Comparison of ENCODE assay signal across 1 cellular context in genomic region chr17:79834575-79835469, GRCh38.
TF ChIP-seq lines count a peak whose summit lies in the region.

No MANE protein-coding gene starts in this region.

TF ChIP-seq in endothelial cell of umbilical vein, 7 proteins besides CTCF, POLR2A, EP300 and RAD21 (continued from another document):
- TF ChIP-seq GATA2 (IDR thresholded peaks at IDR 0.05; ENCODE audit: insufficient read depth, insufficient read length, low read depth, low read length): no peak
TF ChIP-seq in endothelial cell of umbilical vein: peak in this region for 0.
